9 cellular contexts compared by ENCODE assay signal in genomic region chr4:103098331-103098730, GRCh38. TPM values are rescaled to one million over a fixed set of nuclear protein-coding genes. Genes with fewer than 3 reads are reported as not detected.
DNase-seq lines count a peak whose midpoint lies in the region; ATAC-seq and TF ChIP-seq lines count a peak whose summit lies in the region.
"Had no signal": no experiment of that assay in that cellular context is flagged by ENCODE, and none has a peak within 500 bp of the region (broad histone marks: within the 10 kb centered on the region; RNA-seq: fewer than 3 reads in every experiment).

No MANE protein-coding gene starts in this region.

- peak overlapping the region; percentile 64; the same call in 1 of the 2 replicates for H3K4me2 ChIP-seq in GM23338
- H3K4me2 ChIP-seq in PC-9 = no peak overlapping the region

- no peaks in the 10 kb centered on the region for H3K27me3 Mint-ChIP-seq in GM23338 (ENCODE audit: insufficient read depth, low read depth, poor library complexity)

- H3K4me3 ChIP-seq in GM23338 (peak overlapping the region; percentile 47; the same call in 1 of the 2 replicates), gastrocnemius medialis (peak overlapping the region in 3 of 4 donors; percentile 55 to 62 (median 61)), PC-9 (no peak overlapping the region)

- peak overlapping the region; percentile 82 for H3K4me3 Mint-ChIP-seq in GM23338

- no peaks in the 10 kb centered on the region for H3K9me3 Mint-ChIP-seq in GM23338

- H3K36me3 Mint-ChIP-seq in GM23338 (ENCODE audit: low read depth) = no peaks in the 10 kb centered on the region

- DNase-seq in GM23338 (ENCODE audit: low spot score) (no peak), iris pigment epithelial cell (ENCODE audit: low read depth) (peak; percentile 21), gastrocnemius medialis (no peak), PC-9 (no peak)
- DNase-seq in stimulated activated CD4-positive, alpha-beta T cell treated with anti-CD3 and anti-CD28 coated beads, Interleukin-2, amount 100 ng/mL, for 48 hours = no peak
- DNase-seq: stimulated activated CD4-positive, alpha-beta T cell treated with anti-CD3 and anti-CD28 coated beads, Interleukin-4, amount 100 ng/mL, for 24 hours had no signal

- in situ Hi-C loops in gastrocnemius medialis (cut with MboI; ENCODE audit: low sequenced_read_pairs in 4 of 4) = loop anchor here in 3 of 4 donors (10.0 kb wide), 4 partner anchors 54 to 664 kb away; no protein-coding TSS in a partner anchor

- intact Hi-C loops in gastrocnemius medialis (cut with DNase I; ENCODE audit: low total_unique reads) (loop anchor here (2.0 to 5.0 kb wide), 7 partner anchors 22 to 651 kb away; partner anchors contain the start of genes CISD2, NFKB1, SLC9B2 and UBE2D3), PC-9 (cut with micrococcal nuclease; ENCODE audit: unreplicated experiment) (loop anchor here (5.0 to 10.0 kb wide), 4 partner anchors 81 to 834 kb away; partner anchors contain the start of genes SLC39A8 and SLC9B1)

- H2AFZ ChIP-seq in GM23338 = no peak overlapping the region
- H2AFZ ChIP-seq in PC-9 = no peak overlapping the region

- TF ChIP-seq CTCF in GM23338 (conservative IDR thresholded peaks at IDR 0.05; ENCODE audit: low read depth in 2 of 2) = no peak
- TF ChIP-seq CTCF in gastrocnemius medialis (IDR thresholded peaks at IDR 0.05 in 4 of 5, conservative IDR thresholded peaks at IDR 0.05 in 1 of 5) = no peak
- no peak for TF ChIP-seq CTCF in PC-9 (conservative IDR thresholded peaks at IDR 0.05)

- no TSS peak for BruUV-seq in PC-9 (replicated peaks; lab: Mats Ljungman, UMichigan)

- H3K9me2 ChIP-seq in GM23338 (ENCODE audit: insufficient read depth) (no peaks in the 10 kb centered on the region), PC-9 (ENCODE audit: insufficient read depth) (no peaks in the 10 kb centered on the region)

- POLR2A ChIA-PET in PC-9 (lab: Charles Lee; ENCODE audit: unreplicated experiment) = interaction anchor here (0.7 kb wide), 1 partner anchor 477 kb away, joined by 4 read pairs; no protein-coding TSS in a partner anchor

- H3K4me1 Mint-ChIP-seq in GM23338 = peaks cover 13% of the 10 kb centered on the region

- TF ChIP-seq POLR2A in gastrocnemius medialis (IDR thresholded peaks at IDR 0.05) = no peak

- H3K27ac Mint-ChIP-seq in GM23338 = no peak overlapping the region

- H3K27ac ChIP-seq in GM23338 (ENCODE audit: low read depth) (no peak overlapping the region), angular gyrus (ENCODE audit: low read depth, low read length) (peak overlapping the region; percentile 12), gastrocnemius medialis (peak overlapping the region in 1 of 4 donors; percentile 66), PC-9 (no peak overlapping the region)

- H3K9me3 ChIP-seq in gastrocnemius medialis = no peaks in the 10 kb centered on the region
- H3K9me3 ChIP-seq in PC-9 (ENCODE audit: insufficient read depth, low read depth) = no peaks in the 10 kb centered on the region

- CTCF ChIA-PET in PC-9 (lab: Charles Lee) = no interaction called here

- no peaks in the 10 kb centered on the region for H3K4me1 ChIP-seq in GM23338 (ENCODE audit: insufficient read depth)
- peaks cover 14 to 19% of the 10 kb centered on the region in 2 donors for H3K4me1 ChIP-seq in gastrocnemius medialis
- H3K4me1 ChIP-seq in PC-9 (replicated peaks; ENCODE audit: insufficient read depth) = no peaks in the 10 kb centered on the region

- ATAC-seq in GM23338 (no peak), gastrocnemius medialis (no peak), HG03095 (IDR thresholded peaks at IDR 0.05; ENCODE audit: unreplicated experiment) (no peak), HG02973 (IDR thresholded peaks at IDR 0.05; ENCODE audit: unreplicated experiment) (no peak)

- H3K27me3 ChIP-seq in GM23338 (ENCODE audit: insufficient read depth) = no peaks in the 10 kb centered on the region
- no peaks in the 10 kb centered on the region for H3K27me3 ChIP-seq in gastrocnemius medialis
- no peaks in the 10 kb centered on the region for H3K27me3 ChIP-seq in PC-9 (ENCODE audit: insufficient read depth, low read depth)

- H3F3A ChIP-seq in GM23338 (replicated peaks; ENCODE audit: low read depth) (no peaks in the 10 kb centered on the region), PC-9 (ENCODE audit: insufficient read depth, low read depth) (no peaks in the 10 kb centered on the region)

- H3K79me2 ChIP-seq in GM23338 (replicated peaks; ENCODE audit: insufficient read depth) = no peaks in the 10 kb centered on the region
- no peaks in the 10 kb centered on the region for H3K79me2 ChIP-seq in PC-9 (ENCODE audit: low read depth)

- H4K20me1 ChIP-seq in GM23338 (replicated peaks; ENCODE audit: insufficient read depth) = no peaks in the 10 kb centered on the region
- no peaks in the 10 kb centered on the region for H4K20me1 ChIP-seq in PC-9 (ENCODE audit: insufficient read depth)

- H3K36me3 ChIP-seq in GM23338 (ENCODE audit: insufficient read depth) (no peaks in the 10 kb centered on the region), gastrocnemius medialis (no peaks in the 10 kb centered on the region), PC-9 (ENCODE audit: low read depth) (no peaks in the 10 kb centered on the region)

TF ChIP-seq in GM23338, 12 proteins besides CTCF, POLR2A, EP300 and RAD21 (continues in another document):
- no peak for TF ChIP-seq EZH2phosphoT487 (IDR thresholded peaks at IDR 0.05; ENCODE audit: unreplicated experiment)
- no peak for TF ChIP-seq ZNF114 (CRISPR knock-in tag; IDR thresholded peaks at IDR 0.05)
- TF ChIP-seq ZNF462 (CRISPR knock-in tag; IDR thresholded peaks at IDR 0.05) = no peak

RNA-seq across cellular contexts. Expression of gene BDH2, which starts 1.3 kb away (rescaled TPM):
- total RNA-seq in GM23338 (2014; rRNA removed; shearing (Covaris generic)) = 36.5 and 60.0 TPM in 2 replicates
- 66.4 and 73.9 TPM in 2 replicates for polyA plus RNA-seq in GM23338 (2016; fragmentation: Nextera tagmentation; extraction: Ambion mirVana)
- total RNA-seq in gastrocnemius medialis (10 to 100 TPM; 11.6 to 40.3 (median 18.5) TPM), PC-9 (2021) (9.5 and 10.1 TPM in 2 replicates)

RNA-seq across cellular contexts. Expression of gene SLC9B2, which starts 21.8 kb away (rescaled TPM):
- total RNA-seq in GM23338 (2014; rRNA removed; shearing (Covaris generic)) = 3.2 and 13.0 TPM in 2 replicates
- 4.4 TPM in 2 replicates for polyA plus RNA-seq in GM23338 (2016; fragmentation: Nextera tagmentation; extraction: Ambion mirVana)
- 1 to 10 TPM; 2.0 to 6.1 (median 2.3) TPM for total RNA-seq in gastrocnemius medialis
- total RNA-seq in PC-9 (2021) = 2.0 and 4.1 TPM in 2 replicates
